In the genomic region with DNA sequence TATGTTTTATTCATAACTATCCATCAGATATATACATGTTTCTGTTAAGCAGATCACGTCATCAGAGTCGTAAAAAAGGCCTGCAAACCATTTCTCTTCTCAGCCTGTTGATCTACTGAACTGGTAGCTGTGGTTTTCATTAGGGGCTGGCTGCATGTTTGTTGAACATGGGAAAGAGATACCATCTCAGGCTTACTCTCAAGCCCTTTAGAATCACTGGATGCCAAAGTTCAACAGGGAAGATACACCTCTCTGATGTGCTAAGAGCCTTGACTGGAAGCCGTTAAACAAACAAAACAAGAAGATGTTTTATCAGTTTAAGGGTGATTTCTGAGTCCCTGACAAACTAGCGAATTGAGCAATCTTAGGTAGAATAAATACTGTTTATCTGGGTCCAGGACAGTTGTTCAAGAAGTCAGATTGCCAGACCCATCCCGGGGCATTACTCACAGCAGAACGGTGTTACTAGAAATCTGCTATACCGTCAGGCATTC, we compare ENCODE assay signal across 1 cellular context.
A peak's percentile ranks its signal among the peaks of the same experiment; 100 is the strongest.
TF ChIP-seq lines count a peak whose summit lies in the region.

No MANE protein-coding gene starts in this region.

TF ChIP-seq in HepG2, 621 proteins besides CTCF, POLR2A, EP300 and RAD21 (continued from another document and continues in another):
- TF ChIP-seq, protein P1, sequence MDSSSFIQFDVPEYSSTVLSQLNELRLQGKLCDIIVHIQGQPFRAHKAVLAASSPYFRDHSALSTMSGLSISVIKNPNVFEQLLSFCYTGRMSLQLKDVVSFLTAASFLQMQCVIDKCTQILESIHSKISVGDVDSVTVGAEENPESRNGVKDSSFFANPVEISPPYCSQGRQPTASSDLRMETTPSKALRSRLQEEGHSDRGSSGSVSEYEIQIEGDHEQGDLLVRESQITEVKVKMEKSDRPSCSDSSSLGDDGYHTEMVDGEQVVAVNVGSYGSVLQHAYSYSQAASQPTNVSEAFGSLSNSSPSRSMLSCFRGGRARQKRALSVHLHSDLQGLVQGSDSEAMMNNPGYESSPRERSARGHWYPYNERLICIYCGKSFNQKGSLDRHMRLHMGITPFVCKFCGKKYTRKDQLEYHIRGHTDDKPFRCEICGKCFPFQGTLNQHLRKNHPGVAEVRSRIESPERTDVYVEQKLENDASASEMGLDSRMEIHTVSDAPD (CRISPR knock-in tag; IDR thresholded peaks at IDR 0.05), result peak; percentile 37; the same call in 1 of the 2 replicates
- TF ChIP-seq, protein P2, sequence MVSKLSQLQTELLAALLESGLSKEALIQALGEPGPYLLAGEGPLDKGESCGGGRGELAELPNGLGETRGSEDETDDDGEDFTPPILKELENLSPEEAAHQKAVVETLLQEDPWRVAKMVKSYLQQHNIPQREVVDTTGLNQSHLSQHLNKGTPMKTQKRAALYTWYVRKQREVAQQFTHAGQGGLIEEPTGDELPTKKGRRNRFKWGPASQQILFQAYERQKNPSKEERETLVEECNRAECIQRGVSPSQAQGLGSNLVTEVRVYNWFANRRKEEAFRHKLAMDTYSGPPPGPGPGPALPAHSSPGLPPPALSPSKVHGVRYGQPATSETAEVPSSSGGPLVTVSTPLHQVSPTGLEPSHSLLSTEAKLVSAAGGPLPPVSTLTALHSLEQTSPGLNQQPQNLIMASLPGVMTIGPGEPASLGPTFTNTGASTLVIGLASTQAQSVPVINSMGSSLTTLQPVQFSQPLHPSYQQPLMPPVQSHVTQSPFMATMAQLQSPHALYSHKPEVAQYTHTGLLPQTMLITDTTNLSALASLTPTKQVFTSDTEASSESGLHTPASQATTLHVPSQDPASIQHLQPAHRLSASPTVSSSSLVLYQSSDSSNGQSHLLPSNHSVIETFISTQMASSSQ (IDR thresholded peaks at IDR 0.05; ENCODE audit: low read depth), result peak; percentile 67
- TF ChIP-seq, protein P2 (CRISPR knock-in tag; IDR thresholded peaks at IDR 0.05; ENCODE audit: borderline replicate concordance), result peak; percentile 49; the same call in 1 of the 2 replicates
- no peak for TF ChIP-seq ARID2 (CRISPR knock-in tag; IDR thresholded peaks at IDR 0.05; ENCODE audit: borderline replicate concordance)
- TF ChIP-seq, protein P3, sequence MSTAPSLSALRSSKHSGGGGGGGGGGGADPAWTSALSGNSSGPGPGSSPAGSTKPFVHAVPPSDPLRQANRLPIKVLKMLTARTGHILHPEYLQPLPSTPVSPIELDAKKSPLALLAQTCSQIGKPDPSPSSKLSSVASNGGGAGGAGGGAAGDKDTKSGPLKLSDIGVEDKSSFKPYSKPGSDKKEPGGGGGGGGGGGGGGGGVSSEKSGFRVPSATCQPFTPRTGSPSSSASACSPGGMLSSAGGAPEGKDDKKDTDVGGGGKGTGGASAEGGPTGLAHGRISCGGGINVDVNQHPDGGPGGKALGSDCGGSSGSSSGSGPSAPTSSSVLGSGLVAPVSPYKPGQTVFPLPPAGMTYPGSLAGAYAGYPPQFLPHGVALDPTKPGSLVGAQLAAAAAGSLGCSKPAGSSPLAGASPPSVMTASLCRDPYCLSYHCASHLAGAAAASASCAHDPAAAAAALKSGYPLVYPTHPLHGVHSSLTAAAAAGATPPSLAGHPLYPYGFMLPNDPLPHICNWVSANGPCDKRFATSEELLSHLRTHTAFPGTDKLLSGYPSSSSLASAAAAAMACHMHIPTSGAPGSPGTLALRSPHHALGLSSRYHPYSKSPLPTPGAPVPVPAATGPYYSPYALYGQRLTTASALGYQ (CRISPR knock-in tag; IDR thresholded peaks at IDR 0.05), result peak; percentile 98
- TF ChIP-seq NFKB2 (CRISPR knock-in tag; IDR thresholded peaks at IDR 0.05; ENCODE audit: borderline replicate concordance), result no peak
- TF ChIP-seq, protein P4, sequence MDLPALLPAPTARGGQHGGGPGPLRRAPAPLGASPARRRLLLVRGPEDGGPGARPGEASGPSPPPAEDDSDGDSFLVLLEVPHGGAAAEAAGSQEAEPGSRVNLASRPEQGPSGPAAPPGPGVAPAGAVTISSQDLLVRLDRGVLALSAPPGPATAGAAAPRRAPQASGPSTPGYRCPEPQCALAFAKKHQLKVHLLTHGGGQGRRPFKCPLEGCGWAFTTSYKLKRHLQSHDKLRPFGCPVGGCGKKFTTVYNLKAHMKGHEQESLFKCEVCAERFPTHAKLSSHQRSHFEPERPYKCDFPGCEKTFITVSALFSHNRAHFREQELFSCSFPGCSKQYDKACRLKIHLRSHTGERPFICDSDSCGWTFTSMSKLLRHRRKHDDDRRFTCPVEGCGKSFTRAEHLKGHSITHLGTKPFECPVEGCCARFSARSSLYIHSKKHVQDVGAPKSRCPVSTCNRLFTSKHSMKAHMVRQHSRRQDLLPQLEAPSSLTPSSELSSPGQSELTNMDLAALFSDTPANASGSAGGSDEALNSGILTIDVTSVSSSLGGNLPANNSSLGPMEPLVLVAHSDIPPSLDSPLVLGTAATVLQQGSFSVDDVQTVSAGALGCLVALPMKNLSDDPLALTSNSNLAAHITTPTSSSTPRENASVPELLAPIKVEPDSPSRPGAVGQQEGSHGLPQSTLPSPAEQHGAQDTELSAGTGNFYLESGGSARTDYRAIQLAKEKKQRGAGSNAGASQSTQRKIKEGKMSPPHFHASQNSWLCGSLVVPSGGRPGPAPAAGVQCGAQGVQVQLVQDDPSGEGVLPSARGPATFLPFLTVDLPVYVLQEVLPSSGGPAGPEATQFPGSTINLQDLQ (CRISPR knock-in tag; IDR thresholded peaks at IDR 0.05), result no peak
- no peak for TF ChIP-seq HMGA1 (CRISPR knock-in tag; conservative IDR thresholded peaks at IDR 0.05)
- TF ChIP-seq, protein P5, sequence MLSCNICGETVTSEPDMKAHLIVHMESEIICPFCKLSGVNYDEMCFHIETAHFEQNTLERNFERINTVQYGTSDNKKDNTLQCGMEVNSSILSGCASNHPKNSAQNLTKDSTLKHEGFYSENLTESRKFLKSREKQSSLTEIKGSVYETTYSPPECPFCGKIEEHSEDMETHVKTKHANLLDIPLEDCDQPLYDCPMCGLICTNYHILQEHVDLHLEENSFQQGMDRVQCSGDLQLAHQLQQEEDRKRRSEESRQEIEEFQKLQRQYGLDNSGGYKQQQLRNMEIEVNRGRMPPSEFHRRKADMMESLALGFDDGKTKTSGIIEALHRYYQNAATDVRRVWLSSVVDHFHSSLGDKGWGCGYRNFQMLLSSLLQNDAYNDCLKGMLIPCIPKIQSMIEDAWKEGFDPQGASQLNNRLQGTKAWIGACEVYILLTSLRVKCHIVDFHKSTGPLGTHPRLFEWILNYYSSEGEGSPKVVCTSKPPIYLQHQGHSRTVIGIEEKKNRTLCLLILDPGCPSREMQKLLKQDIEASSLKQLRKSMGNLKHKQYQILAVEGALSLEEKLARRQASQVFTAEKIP (CRISPR knock-in tag; IDR thresholded peaks at IDR 0.05; ENCODE audit: borderline replicate concordance), result no peak
- TF ChIP-seq MYC (CRISPR knock-in tag; IDR thresholded peaks at IDR 0.05; ENCODE audit: borderline replicate concordance), result no peak
- TF ChIP-seq PTBP1 (IDR thresholded peaks at IDR 0.05; ENCODE audit: low read depth, low read length, poor library complexity, severe bottlenecking), result no peak
- TF ChIP-seq FIP1L1 (IDR thresholded peaks at IDR 0.05; ENCODE audit: borderline replicate concordance, insufficient read depth, low read depth, low read length), result no peak
- TF ChIP-seq RCOR2 (CRISPR knock-in tag; IDR thresholded peaks at IDR 0.05), result peak; percentile 82
- TF ChIP-seq ZNF253 (CRISPR knock-in tag; IDR thresholded peaks at IDR 0.05; ENCODE audit: borderline replicate concordance), result no peak
- TF ChIP-seq ZNF282 (IDR thresholded peaks at IDR 0.05; ENCODE audit: partially characterized antibody), result no peak
- no peak for TF ChIP-seq ZNF235 (CRISPR knock-in tag; IDR thresholded peaks at IDR 0.05; ENCODE audit: borderline replicate concordance)
- no peak for TF ChIP-seq FLYWCH1 (CRISPR knock-in tag; IDR thresholded peaks at IDR 0.05)
- TF ChIP-seq ZBTB7B (CRISPR knock-in tag; IDR thresholded peaks at IDR 0.05), result peak; percentile 81; the same call in 1 of the 2 replicates
- peak; percentile 78 for TF ChIP-seq CBFB (CRISPR knock-in tag; IDR thresholded peaks at IDR 0.05)
- TF ChIP-seq, protein P6, sequence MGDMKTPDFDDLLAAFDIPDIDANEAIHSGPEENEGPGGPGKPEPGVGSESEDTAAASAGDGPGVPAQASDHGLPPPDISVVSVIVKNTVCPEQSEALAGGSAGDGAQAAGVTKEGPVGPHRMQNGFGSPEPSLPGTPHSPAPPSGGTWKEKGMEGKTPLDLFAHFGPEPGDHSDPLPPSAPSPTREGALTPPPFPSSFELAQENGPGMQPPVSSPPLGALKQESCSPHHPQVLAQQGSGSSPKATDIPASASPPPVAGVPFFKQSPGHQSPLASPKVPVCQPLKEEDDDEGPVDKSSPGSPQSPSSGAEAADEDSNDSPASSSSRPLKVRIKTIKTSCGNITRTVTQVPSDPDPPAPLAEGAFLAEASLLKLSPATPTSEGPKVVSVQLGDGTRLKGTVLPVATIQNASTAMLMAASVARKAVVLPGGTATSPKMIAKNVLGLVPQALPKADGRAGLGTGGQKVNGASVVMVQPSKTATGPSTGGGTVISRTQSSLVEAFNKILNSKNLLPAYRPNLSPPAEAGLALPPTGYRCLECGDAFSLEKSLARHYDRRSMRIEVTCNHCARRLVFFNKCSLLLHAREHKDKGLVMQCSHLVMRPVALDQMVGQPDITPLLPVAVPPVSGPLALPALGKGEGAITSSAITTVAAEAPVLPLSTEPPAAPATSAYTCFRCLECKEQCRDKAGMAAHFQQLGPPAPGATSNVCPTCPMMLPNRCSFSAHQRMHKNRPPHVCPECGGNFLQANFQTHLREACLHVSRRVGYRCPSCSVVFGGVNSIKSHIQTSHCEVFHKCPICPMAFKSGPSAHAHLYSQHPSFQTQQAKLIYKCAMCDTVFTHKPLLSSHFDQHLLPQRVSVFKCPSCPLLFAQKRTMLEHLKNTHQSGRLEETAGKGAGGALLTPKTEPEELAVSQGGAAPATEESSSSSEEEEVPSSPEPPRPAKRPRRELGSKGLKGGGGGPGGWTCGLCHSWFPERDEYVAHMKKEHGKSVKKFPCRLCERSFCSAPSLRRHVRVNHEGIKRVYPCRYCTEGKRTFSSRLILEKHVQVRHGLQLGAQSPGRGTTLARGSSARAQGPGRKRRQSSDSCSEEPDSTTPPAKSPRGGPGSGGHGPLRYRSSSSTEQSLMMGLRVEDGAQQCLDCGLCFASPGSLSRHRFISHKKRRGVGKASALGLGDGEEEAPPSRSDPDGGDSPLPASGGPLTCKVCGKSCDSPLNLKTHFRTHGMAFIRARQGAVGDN (CRISPR knock-in tag; IDR thresholded peaks at IDR 0.05), result no peak
- TF ChIP-seq CBX5 (CRISPR knock-in tag; IDR thresholded peaks at IDR 0.05; ENCODE audit: borderline replicate concordance), result peak; percentile 52; the same call in 1 of the 2 replicates
- TF ChIP-seq ZFP62 (CRISPR knock-in tag; IDR thresholded peaks at IDR 0.05), result no peak
- peak; percentile 63; the same call in 1 of the 2 replicates for TF ChIP-seq SSRP1 (CRISPR knock-in tag; IDR thresholded peaks at IDR 0.05)
- TF ChIP-seq GFI1 (CRISPR knock-in tag; IDR thresholded peaks at IDR 0.05; ENCODE audit: borderline replicate concordance), result peak; percentile 98
- TF ChIP-seq ZNF605 (CRISPR knock-in tag; IDR thresholded peaks at IDR 0.05), result 0 out of 2 replicates have a peak, but pooled peaks have one; percentile 25
- TF ChIP-seq STAG1 (CRISPR knock-in tag; IDR thresholded peaks at IDR 0.05), result no peak; the same call in 1 of the 2 replicates
- TF ChIP-seq EHMT2 (IDR thresholded peaks at IDR 0.05; ENCODE audit: borderline replicate concordance, low read depth, low read length), result no peak; the same call in 1 of the 2 replicates
- TF ChIP-seq SALL1 (CRISPR knock-in tag; IDR thresholded peaks at IDR 0.05), result peak; percentile 36; the same call in 1 of the 2 replicates
- peak; percentile 87 for TF ChIP-seq SOX5 (CRISPR knock-in tag; IDR thresholded peaks at IDR 0.05; ENCODE audit: borderline replicate concordance)
- no peak for TF ChIP-seq SMARCE1 (IDR thresholded peaks at IDR 0.05; ENCODE audit: borderline replicate concordance)
- no peak for TF ChIP-seq ZC3H13 (CRISPR knock-in tag; IDR thresholded peaks at IDR 0.05)
- no peak for TF ChIP-seq EZH2 (conservative IDR thresholded peaks at IDR 0.05; ENCODE audit: low read depth, low read length)
- TF ChIP-seq ZNF337 (CRISPR knock-in tag; IDR thresholded peaks at IDR 0.05; ENCODE audit: borderline replicate concordance, low read depth), result no peak
- TF ChIP-seq, protein P7, sequence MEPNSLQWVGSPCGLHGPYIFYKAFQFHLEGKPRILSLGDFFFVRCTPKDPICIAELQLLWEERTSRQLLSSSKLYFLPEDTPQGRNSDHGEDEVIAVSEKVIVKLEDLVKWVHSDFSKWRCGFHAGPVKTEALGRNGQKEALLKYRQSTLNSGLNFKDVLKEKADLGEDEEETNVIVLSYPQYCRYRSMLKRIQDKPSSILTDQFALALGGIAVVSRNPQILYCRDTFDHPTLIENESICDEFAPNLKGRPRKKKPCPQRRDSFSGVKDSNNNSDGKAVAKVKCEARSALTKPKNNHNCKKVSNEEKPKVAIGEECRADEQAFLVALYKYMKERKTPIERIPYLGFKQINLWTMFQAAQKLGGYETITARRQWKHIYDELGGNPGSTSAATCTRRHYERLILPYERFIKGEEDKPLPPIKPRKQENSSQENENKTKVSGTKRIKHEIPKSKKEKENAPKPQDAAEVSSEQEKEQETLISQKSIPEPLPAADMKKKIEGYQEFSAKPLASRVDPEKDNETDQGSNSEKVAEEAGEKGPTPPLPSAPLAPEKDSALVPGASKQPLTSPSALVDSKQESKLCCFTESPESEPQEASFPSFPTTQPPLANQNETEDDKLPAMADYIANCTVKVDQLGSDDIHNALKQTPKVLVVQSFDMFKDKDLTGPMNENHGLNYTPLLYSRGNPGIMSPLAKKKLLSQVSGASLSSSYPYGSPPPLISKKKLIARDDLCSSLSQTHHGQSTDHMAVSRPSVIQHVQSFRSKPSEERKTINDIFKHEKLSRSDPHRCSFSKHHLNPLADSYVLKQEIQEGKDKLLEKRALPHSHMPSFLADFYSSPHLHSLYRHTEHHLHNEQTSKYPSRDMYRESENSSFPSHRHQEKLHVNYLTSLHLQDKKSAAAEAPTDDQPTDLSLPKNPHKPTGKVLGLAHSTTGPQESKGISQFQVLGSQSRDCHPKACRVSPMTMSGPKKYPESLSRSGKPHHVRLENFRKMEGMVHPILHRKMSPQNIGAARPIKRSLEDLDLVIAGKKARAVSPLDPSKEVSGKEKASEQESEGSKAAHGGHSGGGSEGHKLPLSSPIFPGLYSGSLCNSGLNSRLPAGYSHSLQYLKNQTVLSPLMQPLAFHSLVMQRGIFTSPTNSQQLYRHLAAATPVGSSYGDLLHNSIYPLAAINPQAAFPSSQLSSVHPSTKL (CRISPR knock-in tag; IDR thresholded peaks at IDR 0.05), result peak; percentile 98
- TF ChIP-seq MIER2 (CRISPR knock-in tag; IDR thresholded peaks at IDR 0.05), result peak; percentile 85
- TF ChIP-seq DNMT1 (CRISPR knock-in tag; IDR thresholded peaks at IDR 0.05), result no peak
- TF ChIP-seq ZFP36 (IDR thresholded peaks at IDR 0.05; ENCODE audit: borderline replicate concordance, low read depth, low read length, partially characterized antibody), result peak; percentile 27
- TF ChIP-seq ZNF614 (CRISPR knock-in tag; IDR thresholded peaks at IDR 0.05; ENCODE audit: borderline replicate concordance), result peak; percentile 52; the same call in 1 of the 2 replicates
